10 cellular contexts compared by ENCODE assay signal in the genomic region with DNA sequence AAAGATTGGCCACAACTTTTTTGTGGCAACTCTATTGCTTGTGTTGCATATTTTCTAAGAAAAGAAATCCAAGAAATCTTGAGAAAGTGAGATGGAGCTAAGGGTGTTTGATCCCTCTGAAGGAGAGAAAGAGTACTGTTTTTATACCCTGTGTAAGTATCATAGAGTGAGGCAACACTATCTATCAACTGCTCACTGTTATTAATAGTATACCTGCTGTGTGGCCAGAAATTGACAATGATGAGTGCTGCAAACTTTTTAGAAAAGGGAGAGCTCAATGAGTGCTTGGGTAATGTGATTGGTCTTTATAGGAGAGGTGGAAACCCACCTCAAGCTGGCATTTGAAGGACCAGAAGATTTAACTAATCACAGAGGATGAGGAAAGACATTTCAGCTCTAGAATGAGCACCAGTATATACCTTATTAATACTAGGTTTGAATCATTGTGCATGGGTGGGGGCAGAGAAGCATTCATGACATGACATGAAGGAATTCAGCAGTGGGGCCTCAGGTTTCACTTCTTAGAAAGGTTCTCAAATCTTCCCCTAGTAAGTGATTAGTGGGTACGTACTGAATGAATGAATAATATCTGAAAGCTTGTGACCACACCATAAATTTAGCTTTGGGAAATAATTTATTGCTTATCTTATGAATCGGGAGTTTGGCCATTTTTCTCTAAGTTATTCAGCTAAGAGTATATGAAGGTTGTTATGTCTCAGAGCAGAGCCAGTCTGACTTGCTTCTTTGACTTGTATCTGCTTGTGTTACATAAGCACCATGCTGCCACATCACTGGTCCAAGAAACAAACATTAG.
A peak's percentile ranks its signal among the peaks of the same experiment; 100 is the strongest.
DNase-seq lines count a peak whose midpoint lies in the region; ATAC-seq and FAIRE-seq lines count a peak whose summit lies in the region.
"Had no signal": no experiment of that assay in that cellular context is flagged by ENCODE, and none has a peak within 500 bp of the region (broad histone marks: within the 10 kb centered on the region; RNA-seq: fewer than 3 reads in every experiment).

No MANE protein-coding gene starts in this region.

- no peak overlapping the region for H3K4me3 ChIP-seq in naive thymus-derived CD4-positive, alpha-beta T cell (ENCODE audit: low read length)
- H3K4me3 ChIP-seq: hepatocyte had no signal

- DNase-seq in M059J (ENCODE audit: low read depth) (peak; percentile 62), foreskin melanocyte (no peak), germinal center (ENCODE audit: low spot score) (no peak), urothelium cell line (ENCODE audit: low spot score) (no peak)
- no peak for DNase-seq in naive thymus-derived CD4-positive, alpha-beta T cell
- DNase-seq: H7, NCI-H748 treated with DMSO at 0.1 percent for 48 hours had no signal

- peaks cover 49 to 71% (median 58%) of the 10 kb centered on the region in 5 donors for H3K36me3 Mint-ChIP-seq in naive thymus-derived CD4-positive, alpha-beta T cell

- H3K4me1 Mint-ChIP-seq in naive thymus-derived CD4-positive, alpha-beta T cell = peaks cover 21 to 73% (median 56%) of the 10 kb centered on the region in 7 donors

- H3K9me3 Mint-ChIP-seq in naive thymus-derived CD4-positive, alpha-beta T cell = peaks cover 0 to 1% (median 0%) of the 10 kb centered on the region in 11 donors

- peak; percentile 73 for ATAC-seq in GM18870 (IDR thresholded peaks at IDR 0.05; ENCODE audit: unreplicated experiment)
- peak; percentile 54 for ATAC-seq in GM21825 (IDR thresholded peaks at IDR 0.05; ENCODE audit: unreplicated experiment)
- no peak for ATAC-seq in naive thymus-derived CD4-positive, alpha-beta T cell

- no peak overlapping the region for H3K4me3 Mint-ChIP-seq in naive thymus-derived CD4-positive, alpha-beta T cell

- intact Hi-C loops in naive thymus-derived CD4-positive, alpha-beta T cell (cut with micrococcal nuclease) = no loop called here

- H3K36me3 ChIP-seq in naive thymus-derived CD4-positive, alpha-beta T cell (ENCODE audit: control insufficient read depth in 2 of 3, insufficient read depth in 3 of 3, low read length in 3 of 3) = peaks cover 16 to 71% (median 70%) of the 10 kb centered on the region in 3 experiments

- no peaks in the 10 kb centered on the region for H3K27me3 Mint-ChIP-seq in naive thymus-derived CD4-positive, alpha-beta T cell

- CTCF ChIA-PET in naive thymus-derived CD4-positive, alpha-beta T cell (lab: Charles Lee) = interaction anchor here (0.6 to 1.0 kb wide), 2 partner anchors 44 to 111 kb away, joined by 3 read pairs; no protein-coding TSS in a partner anchor

- H3K27me3 ChIP-seq in naive thymus-derived CD4-positive, alpha-beta T cell (ENCODE audit: control insufficient read depth in 2 of 2, insufficient read depth in 2 of 2, low read length in 2 of 2) = no peaks in the 10 kb centered on the region
- H3K27me3 ChIP-seq: hepatocyte had no signal

- FAIRE-seq in urothelium cell line (lab: Jason Lieb, UNC) = no peak

- H3K4me1 ChIP-seq in naive thymus-derived CD4-positive, alpha-beta T cell (ENCODE audit: control insufficient read depth in 2 of 2, insufficient read depth in 2 of 2, low read length in 2 of 2) = peaks cover 18 to 23% of the 10 kb centered on the region in 2 donors

- H3K9me3 ChIP-seq in naive thymus-derived CD4-positive, alpha-beta T cell (ENCODE audit: control insufficient read depth in 2 of 3, low read length in 3 of 3) = no peaks in the 10 kb centered on the region

- peak overlapping the region in 6 of 9 donors; percentile 9 to 71 (median 46) for H3K27ac Mint-ChIP-seq in naive thymus-derived CD4-positive, alpha-beta T cell

- POLR2A ChIA-PET in naive thymus-derived CD4-positive, alpha-beta T cell (lab: Charles Lee) = interaction anchor here (0.5 to 1.2 kb wide), 4 partner anchors 8 to 189 kb away, joined by 3 to 4 read pairs (median 3); no protein-coding TSS in a partner anchor

- no peak overlapping the region for H3K27ac ChIP-seq in naive thymus-derived CD4-positive, alpha-beta T cell (ENCODE audit: low read depth, low read length)
- H3K27ac ChIP-seq: hepatocyte had no signal
